In genomic region chr4:42428036-42428435, GRCh38 we compare ENCODE assay signal across 30 cellular contexts. TPM values are rescaled to one million over a fixed set of nuclear protein-coding genes. Genes with fewer than 3 reads are reported as not detected.
"Had no signal": no experiment of that assay in that cellular context is flagged by ENCODE, and none has a peak within 500 bp of the region (broad histone marks: within the 10 kb centered on the region; RNA-seq: fewer than 3 reads in every experiment).

No MANE protein-coding gene starts in this region.

- H3K27ac ChIP-seq: brain microvascular endothelial cell, SJCRH30, SK-N-MC, WERI-Rb-1 had no signal

- H3K27ac Mint-ChIP-seq: activated CD4-positive, alpha-beta T cell treated with anti-CD3 and anti-CD28 coated beads, Interleukin-2, amount 10 ng/mL, durations not matched to agents 24 days and 14 days; activated CD8-positive, alpha-beta T cell treated with anti-CD3 and anti-CD28 coated beads for 36 hours; activated naive CD8-positive, alpha-beta T cell treated with anti-CD3 and anti-CD28 coated beads for 36 hours; activated T-cell treated with anti-CD3 and anti-CD28 coated beads, Interleukin-2, amount 50 U/mL, for 72 hours; activated T-helper 17 cell treated with anti-CD3 and anti-CD28 coated beads, Interleukin-2, amount 50 U/mL, for 72 hours had no signal

- H3K27me3 ChIP-seq: brain microvascular endothelial cell had no signal

- H3K36me3 ChIP-seq: brain microvascular endothelial cell, SJCRH30, WERI-Rb-1 had no signal

- H3K9me3 Mint-ChIP-seq: activated CD4-positive, alpha-beta T cell treated with anti-CD3 and anti-CD28 coated beads, Interleukin-2, amount 10 ng/mL, durations not matched to agents 24 days and 14 days; activated CD8-positive, alpha-beta T cell treated with anti-CD3 and anti-CD28 coated beads for 36 hours; activated naive CD8-positive, alpha-beta T cell treated with anti-CD3 and anti-CD28 coated beads for 36 hours; activated T-cell treated with anti-CD3 and anti-CD28 coated beads, Interleukin-2, amount 50 U/mL, for 72 hours; activated T-helper 17 cell treated with anti-CD3 and anti-CD28 coated beads, Interleukin-2, amount 50 U/mL, for 72 hours had no signal

- DNase-seq: activated CD4-positive, alpha-beta T cell treated with anti-CD3 and anti-CD28 coated beads, Interleukin-2, amount 10 ng/mL, durations not matched to agents 24 days and 14 days; activated CD4-positive, alpha-beta T cell treated with anti-CD3 and anti-CD28 coated beads, Interleukin-2, amount 50 U/mL, for 4 hours; activated CD8-positive, alpha-beta T cell treated with anti-CD3 and anti-CD28 coated beads for 36 hours; activated effector memory CD4-positive, alpha-beta T cell treated with anti-CD3 and anti-CD28 coated beads, Interleukin-2, amount 50 U/mL, for 16 hours; activated naive CD4-positive, alpha-beta T cell; activated naive CD4-positive, alpha-beta T cell treated with anti-CD3 and anti-CD28 coated beads, Interleukin-2, amount 50 U/mL, for 16 hours; activated naive CD8-positive, alpha-beta T cell treated with anti-CD3 and anti-CD28 coated beads for 36 hours; activated T-cell treated with anti-CD3 and anti-CD28 coated beads, Interleukin-2, amount 50 U/mL, for 1 hour; activated T-cell treated with anti-CD3 and anti-CD28 coated beads, Interleukin-2, amount 50 U/mL, for 72 hours; amniotic stem cell; aorta; brain microvascular endothelial cell; central memory CD4-positive, alpha-beta T cell; NCI-H1105; NCI-H1417 treated with DMSO at 0.1 percent for 48 hours; NCI-H187 treated with DMSO at 0.1 percent for 48 hours; NCI-H2081; NCI-H2171 treated with DMSO at 0.1 percent for 48 hours; NCI-H2227 treated with DMSO at 0.1 percent for 48 hours; NCI-H446; NCI-H510A treated with DMSO at 0.1 percent for 48 hours; NCI-H526 treated with DMSO at 0.1 percent for 48 hours; SHP77; SJCRH30; T1000; WERI-Rb-1 had no signal

- H3K4me3 ChIP-seq: SJCRH30, SK-N-MC had no signal

- H3K4me1 ChIP-seq: SJCRH30 had no signal

- H3K9me3 ChIP-seq: SJCRH30 had no signal

- ATAC-seq: activated CD8-positive, alpha-beta T cell treated with anti-CD3 and anti-CD28 coated beads for 36 hours; activated T-cell treated with anti-CD3 and anti-CD28 coated beads, Interleukin-2, amount 50 U/mL, for 72 hours; activated T-helper 17 cell treated with anti-CD3 and anti-CD28 coated beads, Interleukin-2, amount 50 U/mL, for 72 hours; Panc1 had no signal

- H3K27me3 Mint-ChIP-seq: activated CD4-positive, alpha-beta T cell treated with anti-CD3 and anti-CD28 coated beads, Interleukin-2, amount 10 ng/mL, durations not matched to agents 24 days and 14 days; activated CD8-positive, alpha-beta T cell treated with anti-CD3 and anti-CD28 coated beads for 36 hours; activated naive CD8-positive, alpha-beta T cell treated with anti-CD3 and anti-CD28 coated beads for 36 hours; activated T-helper 17 cell treated with anti-CD3 and anti-CD28 coated beads, Interleukin-2, amount 50 U/mL, for 72 hours had no signal

- H3K4me3 Mint-ChIP-seq: activated CD4-positive, alpha-beta T cell treated with anti-CD3 and anti-CD28 coated beads, Interleukin-2, amount 10 ng/mL, durations not matched to agents 24 days and 14 days; activated CD8-positive, alpha-beta T cell treated with anti-CD3 and anti-CD28 coated beads for 36 hours; activated naive CD8-positive, alpha-beta T cell treated with anti-CD3 and anti-CD28 coated beads for 36 hours; activated T-cell treated with anti-CD3 and anti-CD28 coated beads, Interleukin-2, amount 50 U/mL, for 72 hours; activated T-helper 17 cell treated with anti-CD3 and anti-CD28 coated beads, Interleukin-2, amount 50 U/mL, for 72 hours had no signal

- H3K4me1 Mint-ChIP-seq: activated CD4-positive, alpha-beta T cell treated with anti-CD3 and anti-CD28 coated beads, Interleukin-2, amount 10 ng/mL, durations not matched to agents 24 days and 14 days; activated naive CD8-positive, alpha-beta T cell treated with anti-CD3 and anti-CD28 coated beads for 36 hours; activated T-helper 17 cell treated with anti-CD3 and anti-CD28 coated beads, Interleukin-2, amount 50 U/mL, for 72 hours had no signal

RNA-seq across cellular contexts. Expression of gene SHISA3, which starts 30.7 kb away (rescaled TPM):
- total RNA-seq: activated T-helper 17 cell treated with anti-CD3 and anti-CD28 coated beads, Interleukin-2, amount 50 U/mL, for 72 hours; RPMI7951; SJCRH30 had no signal
